1 cellular context compared by ENCODE assay signal in genomic region chr12:15038137-15038536, GRCh38.
TF ChIP-seq lines count a peak whose summit lies in the region.

No MANE protein-coding gene starts in this region.

TF ChIP-seq in H1, 55 proteins besides CTCF, POLR2A, EP300 and RAD21 (continued from another document):
- TF ChIP-seq, protein P1, sequence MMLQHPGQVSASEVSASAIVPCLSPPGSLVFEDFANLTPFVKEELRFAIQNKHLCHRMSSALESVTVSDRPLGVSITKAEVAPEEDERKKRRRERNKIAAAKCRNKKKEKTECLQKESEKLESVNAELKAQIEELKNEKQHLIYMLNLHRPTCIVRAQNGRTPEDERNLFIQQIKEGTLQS (IDR thresholded peaks at IDR 0.05; ENCODE audit: insufficient read depth, low read depth, low read length) = no peak
- TF ChIP-seq CHD1 (IDR thresholded peaks at IDR 0.05; ENCODE audit: low read depth, low read length) (no peak), JUN (IDR thresholded peaks at IDR 0.05; ENCODE audit: low read depth, low read length) (no peak), TBP (IDR thresholded peaks at IDR 0.05; ENCODE audit: low read depth, low read length) (no peak), BRCA1 (IDR thresholded peaks at IDR 0.05; ENCODE audit: low read depth, low read length) (no peak), HDAC6 (IDR thresholded peaks at IDR 0.05; ENCODE audit: low read depth, low read length) (no peak), RNF2 (IDR thresholded peaks at IDR 0.05; ENCODE audit: borderline replicate concordance, low read depth, low read length, missing control alignments, poor library complexity, severe bottlenecking) (no peak), ZNF274 (IDR thresholded peaks at IDR 0.05; ENCODE audit: borderline replicate concordance, extremely low read depth, low read length) (no peak), POLR2AphosphoS5 (IDR thresholded peaks at IDR 0.05; ENCODE audit: low read depth, low read length) (no peak), FOSL1 (IDR thresholded peaks at IDR 0.05; ENCODE audit: insufficient read depth, low read depth, low read length) (no peak)
